7 cellular contexts compared by ENCODE assay signal in the genomic region with DNA sequence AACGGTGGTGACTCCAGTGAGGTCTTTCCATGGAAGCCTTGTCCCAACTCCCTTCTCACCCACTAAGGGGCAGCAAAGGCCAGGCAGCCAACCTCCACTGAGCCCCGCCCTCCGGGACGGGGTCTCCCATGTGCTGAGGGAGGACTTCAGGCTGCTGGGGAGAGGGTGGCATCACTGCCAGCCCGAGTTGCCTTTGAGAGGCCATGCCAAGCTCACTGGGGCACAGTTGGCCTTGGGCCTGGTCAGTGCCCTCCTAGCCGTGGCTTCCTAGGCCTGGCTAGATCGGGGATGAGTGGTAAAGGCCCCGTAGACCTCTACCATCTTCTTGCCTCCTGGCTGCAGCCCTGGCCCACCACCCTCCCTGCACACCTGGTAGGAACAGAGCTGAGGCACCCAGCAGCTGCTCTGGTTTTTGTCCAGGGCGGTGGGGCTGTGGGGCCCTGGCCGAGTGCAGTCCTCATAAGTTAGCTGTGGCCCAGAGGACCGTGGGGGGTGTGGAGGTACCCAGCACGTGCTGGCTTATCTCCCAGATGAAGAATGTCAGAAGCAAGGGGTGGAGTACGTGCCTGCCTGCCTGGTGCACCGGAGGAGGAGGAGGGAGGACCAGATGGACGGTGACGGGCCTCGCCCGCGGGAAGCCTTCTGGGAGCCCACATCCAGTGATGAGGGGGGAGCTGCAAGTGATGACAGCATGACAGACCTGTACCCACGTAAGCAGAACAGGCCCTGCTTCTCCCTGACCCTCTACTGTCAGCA. TPM values are rescaled to one million over a fixed set of nuclear protein-coding genes. Genes with fewer than 3 reads are reported as not detected.
DNase-seq lines count a peak whose midpoint lies in the region; ATAC-seq and TF ChIP-seq lines count a peak whose summit lies in the region.
"Had no signal": no experiment of that assay in that cellular context is flagged by ENCODE, and none has a peak within 500 bp of the region (broad histone marks: within the 10 kb centered on the region; RNA-seq: fewer than 3 reads in every experiment).

No MANE protein-coding gene starts in this region.

- H3K9me3 ChIP-seq in heart right ventricle, result no peaks in the 10 kb centered on the region
- H3K9me3 ChIP-seq: suprapubic skin had no signal

- peaks cover 7 to 44% (median 28%) of the 10 kb centered on the region in 9 donors for H3K4me1 ChIP-seq in heart right ventricle

- ATAC-seq in heart right ventricle (peak in 4 of 8 donors; percentile 5 to 26 (median 16)), GM18867 (IDR thresholded peaks at IDR 0.05; ENCODE audit: unreplicated experiment) (no peak)

- intact Hi-C loops in heart right ventricle (cut with DNase I) (loop anchor here in 1 of 10 donors (10.0 kb wide), 1 partner anchor 55 kb away; the partner anchor contains the start of gene REXO4), cardiac septum (cut with DNase I) (no loop called here)

- TF ChIP-seq CTCF in heart right ventricle (IDR thresholded peaks at IDR 0.05), result peak in 7 of 9 donors; percentile 14 to 53 (median 36)

- peaks cover 0 to 62% (median 35%) of the 10 kb centered on the region in 9 donors for H3K36me3 ChIP-seq in heart right ventricle

- H3K4me3 ChIP-seq in heart right ventricle, result no peak overlapping the region
- H3K4me3 ChIP-seq: suprapubic skin had no signal

- DNase-seq in heart right ventricle (no peak), cardiac septum (ENCODE audit: low spot score) (no peak), caudate nucleus (lab: John Stamatoyannopoulos, UW) (peak in 2 of 61 donors; percentile 26 to 43), HT-29 (ENCODE audit: low spot score) (no peak)

- 42 to 47% methylated on average over 20 of the region's 20 CpGs for WGBS in heart right ventricle, 2 donors

- no peaks in the 10 kb centered on the region for H3K27me3 ChIP-seq in heart right ventricle
- H3K27me3 ChIP-seq: suprapubic skin had no signal

- H3K27ac ChIP-seq in heart right ventricle (no peak overlapping the region), caudate nucleus (ENCODE audit: low read depth, low read length) (peak overlapping the region; percentile 16), temporal lobe (ENCODE audit: low read depth, low read length) (peak overlapping the region; percentile 17)
- H3K27ac ChIP-seq: suprapubic skin had no signal

RNA-seq across cellular contexts. Expression of gene SURF2, which starts 3.2 kb away (rescaled TPM):
- total RNA-seq in heart right ventricle (10 to 100 TPM in 9 of 10 donors, 1 to 10 TPM in 1; 9.7 to 16.0 (median 14.1) TPM), cardiac septum (12.5 TPM), temporal lobe (11.8 TPM)
- polyA plus RNA-seq in heart right ventricle, result 10 to 100 TPM; 31.5 to 44.8 TPM
- 94.2 and 135 TPM in 2 replicates for total RNA-seq in HT-29 (2014; rRNA removed; shearing (Covaris generic))

RNA-seq across cellular contexts. Expression of gene SURF1, which starts 3.3 kb away (rescaled TPM):
- total RNA-seq in heart right ventricle (10 to 100 TPM; 41.7 to 75.0 (median 58.2) TPM), cardiac septum (58.7 TPM), temporal lobe (10.6 TPM)
- 10 to 100 TPM; 83.9 to 85.4 TPM for polyA plus RNA-seq in heart right ventricle
- total RNA-seq in HT-29 (2014; rRNA removed; shearing (Covaris generic)), result 27.7 and 32.7 TPM in 2 replicates

RNA-seq across cellular contexts. Expression of gene RPL7A, which starts 11.6 kb away (rescaled TPM):
- 1,000 to 10,000 TPM in 3 of 10 donors, 100 to 1,000 TPM in 7; 859 to 1,268 (median 927) TPM for total RNA-seq in heart right ventricle
- 1,000 to 10,000 TPM in 1 of 2 donors, 100 to 1,000 TPM in 1; 903 to 3,182 TPM for polyA plus RNA-seq in heart right ventricle
- total RNA-seq in cardiac septum, result 761 TPM
- 837 TPM for total RNA-seq in temporal lobe
- 2,195 and 2,237 TPM in 2 replicates for total RNA-seq in HT-29 (2014; rRNA removed; shearing (Covaris generic))

RNA-seq across cellular contexts. Expression of gene MED22, which starts 11.7 kb away (rescaled TPM):
- total RNA-seq in heart right ventricle (10 to 100 TPM; 11.9 to 21.1 (median 17.4) TPM), cardiac septum (20.2 TPM), temporal lobe (20.2 TPM)
- 10 to 100 TPM; 10.2 to 23.6 TPM for polyA plus RNA-seq in heart right ventricle
- 55.0 and 58.8 TPM in 2 replicates for total RNA-seq in HT-29 (2014; rRNA removed; shearing (Covaris generic))

RNA-seq across cellular contexts. Expression of gene SURF4, which starts 16.3 kb away (rescaled TPM):
- total RNA-seq in heart right ventricle, result 100 to 1,000 TPM in 1 of 10 donors, 10 to 100 TPM in 9; 56.1 to 104 (median 64.2) TPM
- 100 to 1,000 TPM in 1 of 2 donors, 10 to 100 TPM in 1; 21.5 to 113 TPM for polyA plus RNA-seq in heart right ventricle
- total RNA-seq in cardiac septum, result 80.2 TPM
- total RNA-seq in temporal lobe, result 54.1 TPM
- 297 and 299 TPM in 2 replicates for total RNA-seq in HT-29 (2014; rRNA removed; shearing (Covaris generic))

Comparison
In these comparisons a context has a peak if more than half of its experiments do, and no peak if none do; other contexts are left out.
1. H3K27ac ChIP-seq: peak in caudate nucleus (single experiment) and temporal lobe (single experiment); none in heart right ventricle (0 of 10).